ENCODE assay signal across 26 cellular contexts in genomic region chr20:62326559-62326958, GRCh38. TPM values are rescaled to one million over a fixed set of nuclear protein-coding genes. Genes with fewer than 3 reads are reported as not detected.
A peak's percentile ranks its signal among the peaks of the same experiment; 100 is the strongest.
DNase-seq lines count a peak whose midpoint lies in the region; ATAC-seq, FAIRE-seq and TF ChIP-seq lines count a peak whose summit lies in the region.
"Had no signal": no experiment of that assay in that cellular context is flagged by ENCODE, and none has a peak within 500 bp of the region (broad histone marks: within the 10 kb centered on the region; RNA-seq: fewer than 3 reads in every experiment).

No MANE protein-coding gene starts in this region.

- H3K4me1 Mint-ChIP-seq in Calu3 (ENCODE audit: low read depth, unreplicated experiment) = no peaks in the 10 kb centered on the region
- H3K4me1 Mint-ChIP-seq: B cell; CD4-positive, CD25-positive, alpha-beta regulatory T cell; GM23338 had no signal

- H3K4me1 ChIP-seq in mesenchymal stem cell (ENCODE audit: control insufficient read depth, insufficient read depth, low read depth, low read length) = peaks cover 3% of the 10 kb centered on the region
- H3K4me1 ChIP-seq: Caco-2 had no signal

- H4K8ac ChIP-seq in mesenchymal stem cell (ENCODE audit: low read length) = no peak overlapping the region

- POLR2A ChIA-PET in GM10248 (lab: Yijun Ruan, JAX) = no interaction called here

- H2BK120ac ChIP-seq in mesenchymal stem cell (ENCODE audit: low read depth, low read length) = no peak overlapping the region

- 97% methylated on average over 10 of the region's 14 CpGs for WGBS in mesenchymal stem cell

- no peak overlapping the region for H3K9ac ChIP-seq in mesenchymal stem cell (ENCODE audit: low read length)
- H3K9ac ChIP-seq: BLaER1 had no signal

- no peak overlapping the region for H3K27ac ChIP-seq in mesenchymal stem cell (ENCODE audit: low read length, poor library complexity, severe bottlenecking)
- H3K27ac ChIP-seq: 22Rv1, BLaER1, C4-2B had no signal

- intact Hi-C loops in Right ventricle myocardium inferior (cut with DNase I) = no loop called here
- intact Hi-C loops in left ventricle myocardium superior (cut with micrococcal nuclease) = no loop called here
- intact Hi-C loops in Calu3 (cut with micrococcal nuclease; ENCODE audit: unreplicated experiment) = no loop called here

- H2BK5ac ChIP-seq in mesenchymal stem cell (ENCODE audit: low read depth, low read length, poor library complexity, severe bottlenecking) = no peak overlapping the region

- no peaks in the 10 kb centered on the region for H3K27me3 Mint-ChIP-seq in Calu3 (ENCODE audit: unreplicated experiment)
- H3K27me3 Mint-ChIP-seq: B cell had no signal

- H3K4me3 Mint-ChIP-seq in Calu3 (ENCODE audit: low read depth, unreplicated experiment) = no peak overlapping the region
- H3K4me3 Mint-ChIP-seq: B cell; CD8-positive, alpha-beta T cell; GM23338; H9; HFFc6 had no signal

- no peak overlapping the region for H3K4me3 ChIP-seq in mesenchymal stem cell (ENCODE audit: insufficient read depth in 1 of 2, low read depth in 1 of 2, low read length in 2 of 2)
- H3K4me3 ChIP-seq: BLaER1, GM23338 had no signal

- no TSS peak for BruUV-seq in Calu3 (replicated peaks; lab: Mats Ljungman, UMichigan)

- H3K79me1 ChIP-seq in mesenchymal stem cell (replicated peaks; ENCODE audit: low read length, poor library complexity, severe bottlenecking) = peaks cover 50% of the 10 kb centered on the region

- H4K91ac ChIP-seq in mesenchymal stem cell (ENCODE audit: low read length) = peak overlapping the region; percentile 37

- H3K36me3 Mint-ChIP-seq in Calu3 (ENCODE audit: insufficient read depth, unreplicated experiment) = peaks cover 100% of the 10 kb centered on the region
- H3K36me3 Mint-ChIP-seq: CD4-positive, CD25-positive, alpha-beta regulatory T cell; CD8-positive, alpha-beta T cell had no signal

- H3K18ac ChIP-seq in mesenchymal stem cell (ENCODE audit: low read depth in 1 of 2, low read length in 2 of 2) = no peak overlapping the region

- CTCF ChIA-PET in Calu3 (lab: Charles Lee) = no interaction called here
- CTCF ChIA-PET in GM10248 (lab: Yijun Ruan, JAX) = no interaction called here

- H3K4me2 ChIP-seq in mesenchymal stem cell (ENCODE audit: low read length, poor library complexity, severe bottlenecking) = no peak overlapping the region
- H3K4me2 ChIP-seq: BLaER1, GM23338 had no signal

- no peak overlapping the region for H2BK15ac ChIP-seq in mesenchymal stem cell (ENCODE audit: low read depth, poor library complexity, severe bottlenecking)

- H3K36me3 ChIP-seq in mesenchymal stem cell (ENCODE audit: control insufficient read depth in 1 of 2, insufficient read depth in 2 of 2, low read depth in 1 of 2, low read length in 2 of 2) = peaks cover 52 to 100% of the 10 kb centered on the region in 2 experiments

- no peak for ATAC-seq in Right ventricle myocardium inferior
- no peak for ATAC-seq in left ventricle myocardium superior
- ATAC-seq in GM18868 (IDR thresholded peaks at IDR 0.05; ENCODE audit: unreplicated experiment) = no peak
- no peak for ATAC-seq in HG03280 (IDR thresholded peaks at IDR 0.05; ENCODE audit: unreplicated experiment)
- ATAC-seq: CD8-positive, alpha-beta T cell; GM23338; HCT116 had no signal

- DNase-seq in Right ventricle myocardium inferior (ENCODE audit: missing footprints) (peak; percentile 74), left ventricle myocardium superior (no peak), Calu3 (no peak), HTR-8/SVneo (ENCODE audit: insufficient read length, low spot score) (no peak), mesenchymal stem cell (no peak), GM10248 (ENCODE audit: extremely low spot score) (no peak)
- DNase-seq: Caco-2; CD4-positive, CD25-positive, alpha-beta regulatory T cell; DMS 273 treated with DMSO at 0.1 percent for 48 hours; DMS79; GF-D8; H9; HFFc6 had no signal

- H2AK5ac ChIP-seq in mesenchymal stem cell (ENCODE audit: low read length, severe bottlenecking) = no peak overlapping the region

- no peaks in the 10 kb centered on the region for H3K9me3 ChIP-seq in mesenchymal stem cell (ENCODE audit: control insufficient read depth, low read length)
- H3K9me3 ChIP-seq: BLaER1, Caco-2 had no signal

- no peak overlapping the region for H2AFZ ChIP-seq in mesenchymal stem cell (ENCODE audit: low read depth, low read length)
- H2AFZ ChIP-seq: GM23338 had no signal

- no peak overlapping the region for H3K23ac ChIP-seq in mesenchymal stem cell (ENCODE audit: low read length in 2 of 2)

- H3K27me3 ChIP-seq in mesenchymal stem cell (ENCODE audit: control insufficient read depth in 1 of 2, insufficient read depth in 1 of 2, low read length in 2 of 2) = no peaks in the 10 kb centered on the region
- H3K27me3 ChIP-seq: BLaER1 had no signal

- FAIRE-seq in HTR-8/SVneo (lab: Jason Lieb, UNC) = peak; percentile 55
- FAIRE-seq: A204.1, D721Med, GM12892, GM19239 had no signal

- H3K14ac ChIP-seq in mesenchymal stem cell (ENCODE audit: low read length in 2 of 2) = no peak overlapping the region

- peak overlapping the region; percentile 15 for H3K27ac Mint-ChIP-seq in Calu3 (ENCODE audit: unreplicated experiment)
- H3K27ac Mint-ChIP-seq: B cell; CD4-positive, CD25-positive, alpha-beta regulatory T cell; CD8-positive, alpha-beta T cell; GM23338; HFFc6 had no signal

- TF ChIP-seq CTCF in Calu3 (IDR thresholded peaks at IDR 0.05; ENCODE audit: unreplicated experiment) = no peak
- TF ChIP-seq CTCF in GM10248 (IDR thresholded peaks at IDR 0.05; ENCODE audit: control extremely low read depth, extremely low read depth, low read depth, missing control alignments) = no peak

- H3K9me3 Mint-ChIP-seq in Calu3 (ENCODE audit: low read depth, unreplicated experiment) = no peaks in the 10 kb centered on the region
- H3K9me3 Mint-ChIP-seq: CD4-positive, CD25-positive, alpha-beta regulatory T cell; CD8-positive, alpha-beta T cell; H9; HFFc6 had no signal

- no peak overlapping the region for H3K4ac ChIP-seq in mesenchymal stem cell (ENCODE audit: low read depth in 1 of 2, low read length in 2 of 2)

- H2BK12ac ChIP-seq in mesenchymal stem cell (ENCODE audit: low read length in 2 of 2) = no peak overlapping the region

RNA-seq across cellular contexts. Expression of gene ADRM1, which starts 23.8 kb away (rescaled TPM):
- total RNA-seq in Right ventricle myocardium inferior (73.9 TPM), left ventricle myocardium superior (75.5 TPM), Calu3 (2022) (222 and 227 TPM in 2 replicates)
- 99.6 TPM for polyA plus RNA-seq in mesenchymal stem cell (2013, experiment 1 of 2)
- polyA plus RNA-seq in mesenchymal stem cell (2013, experiment 2 of 2) = 97.9 TPM

RNA-seq across cellular contexts. Expression of gene LAMA5, which starts 40.6 kb away (rescaled TPM):
- total RNA-seq in Right ventricle myocardium inferior (89.3 TPM), left ventricle myocardium superior (110 TPM), Calu3 (2022) (740 and 763 TPM in 2 replicates)
- 70.0 TPM for polyA plus RNA-seq in mesenchymal stem cell (2013, experiment 1 of 2)
- 65.1 TPM for polyA plus RNA-seq in mesenchymal stem cell (2013, experiment 2 of 2)
